14 cellular contexts compared by ENCODE assay signal in genomic region chr1:168688679-168689657, GRCh38. TPM values are rescaled to one million over a fixed set of nuclear protein-coding genes. Genes with fewer than 3 reads are reported as not detected.
DNase-seq lines count a peak whose midpoint lies in the region; ATAC-seq, FAIRE-seq and TF ChIP-seq lines count a peak whose summit lies in the region.
"Had no signal": no experiment of that assay in that cellular context is flagged by ENCODE, and none has a peak within 500 bp of the region (broad histone marks: within the 10 kb centered on the region; RNA-seq: fewer than 3 reads in every experiment).

No MANE protein-coding gene starts in this region.

- intact Hi-C loops in Calu3 (cut with micrococcal nuclease; ENCODE audit: unreplicated experiment), result no loop called here

- in situ Hi-C loops in GM13976 (cut with MboI; ENCODE audit: low sequenced_read_pairs, unreplicated experiment), result no loop called here

- H3K9me3 ChIP-seq in T-helper 17 cell (ENCODE audit: control insufficient read depth, low read length, poor library complexity, severe bottlenecking), result no peaks in the 10 kb centered on the region

- no TSS peak for BruUV-seq in Calu3 (replicated peaks; lab: Mats Ljungman, UMichigan)

- CTCF ChIA-PET in Calu3 (lab: Charles Lee), result interaction anchor here (1.0 to 1.8 kb wide), 6 partner anchors 11 to 231 kb away, joined by 3 to 7 read pairs (median 5); no protein-coding TSS in a partner anchor

- peak overlapping the region; percentile 67 for H3K4me3 Mint-ChIP-seq in Calu3 (ENCODE audit: low read depth, unreplicated experiment)
- no peak overlapping the region for H3K4me3 Mint-ChIP-seq in T-helper 17 cell
- H3K4me3 Mint-ChIP-seq: H9, neural progenitor cell had no signal

- no peak for ATAC-seq in T-helper 17 cell
- no peak for ATAC-seq in omental fat pad (ENCODE audit: low FRiP score)

- H3K27ac Mint-ChIP-seq in Calu3 (ENCODE audit: unreplicated experiment), result peak overlapping the region; percentile 99
- no peak overlapping the region for H3K27ac Mint-ChIP-seq in T-helper 17 cell
- H3K27ac Mint-ChIP-seq: H9, neural progenitor cell had no signal

- H3K36me3 Mint-ChIP-seq in Calu3 (ENCODE audit: insufficient read depth, unreplicated experiment) (peaks cover 18% of the 10 kb centered on the region), T-helper 17 cell (ENCODE audit: low read depth) (peaks cover 2% of the 10 kb centered on the region)
- H3K36me3 Mint-ChIP-seq: neural progenitor cell had no signal

- no peak for FAIRE-seq in frontal cortex (lab: Jason Lieb, UNC)

- no peak for TF ChIP-seq CTCF in Calu3 (IDR thresholded peaks at IDR 0.05; ENCODE audit: unreplicated experiment)
- TF ChIP-seq CTCF in GM13976 (IDR thresholded peaks at IDR 0.05; ENCODE audit: borderline replicate concordance, control extremely low read depth, extremely low read depth, insufficient read depth, missing control alignments), result no peak
- TF ChIP-seq CTCF in omental fat pad (IDR thresholded peaks at IDR 0.05), result no peak

- peaks cover 9% of the 10 kb centered on the region for H3K9me3 Mint-ChIP-seq in Calu3 (ENCODE audit: low read depth, unreplicated experiment)
- H3K9me3 Mint-ChIP-seq: H9, neural progenitor cell had no signal

- DNase-seq in Calu3 (no peak), NCI-H1436 (lab: John Stamatoyannopoulos, UW) (peak; percentile 9), frontal cortex (ENCODE audit: low spot score in 2 of 2) (peak; percentile 5 to 10), renal cortical epithelial cell (ENCODE audit: low read depth) (peak; percentile 73), KG1 (lab: John Stamatoyannopoulos, UW) (no peak), T-helper 17 cell (no peak), GM13976 (ENCODE audit: low spot score) (no peak), omental fat pad (ENCODE audit: low spot score) (no peak)
- DNase-seq: activated gamma-delta T cell treated with Interleukin-2 at 50 U/mL for 16 hours, dermis blood vessel endothelial cell, H9, KBM-7, NCI-H2029 had no signal

- H3K27me3 Mint-ChIP-seq in Calu3 (ENCODE audit: unreplicated experiment) (no peaks in the 10 kb centered on the region), T-helper 17 cell (peaks cover 31% of the 10 kb centered on the region)

- peaks cover 84% of the 10 kb centered on the region for H3K4me1 Mint-ChIP-seq in Calu3 (ENCODE audit: low read depth, unreplicated experiment)
- H3K4me1 Mint-ChIP-seq in T-helper 17 cell, result no peaks in the 10 kb centered on the region
- H3K4me1 Mint-ChIP-seq: H9, neural progenitor cell had no signal

RNA-seq across cellular contexts. Expression of gene DPT, which starts 40.0 kb away (rescaled TPM):
- not detected in 2 replicates for total RNA-seq in Calu3 (2022)
- total RNA-seq in frontal cortex, result under 0.01 TPM
- not detected in 2 replicates for total RNA-seq in renal cortical epithelial cell
- not detected for total RNA-seq in T-helper 17 cell
- 100 to 1,000 TPM; 147 to 298 (median 275) TPM for total RNA-seq in omental fat pad
- total RNA-seq: dermis blood vessel endothelial cell, H9 had no signal

Comparison
In these comparisons a context has a peak if more than half of its experiments do, and no peak if none do; other contexts are left out.
1. DNase-seq: peak in NCI-H1436 (single experiment), frontal cortex (2 of 2) and renal cortical epithelial cell (single experiment); none in Calu3 (single experiment), KG1 (single experiment), T-helper 17 cell (0 of 3), GM13976 (single experiment) and omental fat pad (single experiment).
2. RNA of gene DPT, which starts 40.0 kb away (total RNA-seq): 147 to 298 TPM in omental fat pad; not detected in Calu3, under 0.01 TPM in frontal cortex (single experiment), not detected in renal cortical epithelial cell and not detected in T-helper 17 cell; every median in the first group is over 100 times any median in the second.